Comparison of ENCODE assay signal across 13 cellular contexts in the genomic region with DNA sequence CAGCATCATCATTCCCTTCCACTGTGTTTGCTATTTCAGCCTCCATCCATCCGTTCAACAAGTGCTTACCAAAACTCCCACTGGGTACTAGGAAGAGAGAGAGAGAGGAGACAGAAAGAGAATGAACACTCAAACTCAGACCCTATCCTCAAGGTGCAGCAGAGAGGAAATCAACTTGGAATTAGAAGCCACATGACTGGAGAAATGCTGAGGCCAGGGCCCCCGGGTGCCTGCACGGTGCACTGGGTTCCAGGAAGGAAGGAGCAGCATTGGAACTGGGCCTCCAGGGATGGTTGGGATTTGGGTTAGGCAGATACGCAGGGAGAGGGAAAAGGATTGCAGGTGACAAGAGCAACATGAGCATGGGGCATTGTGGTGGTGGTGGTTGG. TPM values are rescaled to one million over a fixed set of nuclear protein-coding genes. Genes with fewer than 3 reads are reported as not detected.
DNase-seq lines count a peak whose midpoint lies in the region; TF ChIP-seq lines count a peak whose summit lies in the region.
"Had no signal": no experiment of that assay in that cellular context is flagged by ENCODE, and none has a peak within 500 bp of the region (broad histone marks: within the 10 kb centered on the region; RNA-seq: fewer than 3 reads in every experiment).

No MANE protein-coding gene starts in this region.

- no peak for TF ChIP-seq CTCF in brain (conservative IDR thresholded peaks at IDR 0.05)
- no peak for TF ChIP-seq CTCF in SK-N-SH (IDR thresholded peaks at IDR 0.05)

- no peak overlapping the region for H2BK120ac ChIP-seq in mesendoderm (ENCODE audit: low read depth, low read length)

- H3K27ac Mint-ChIP-seq in brain = peak overlapping the region; percentile 46 to 96 (median 82)
- H3K27ac Mint-ChIP-seq: activated CD4-positive, alpha-beta T cell treated with anti-CD3 and anti-CD28 coated beads, Interleukin-2, amount 10 ng/mL, durations not matched to agents 24 days and 14 days had no signal

- H3K4me3 Mint-ChIP-seq in brain = peak overlapping the region in 1 of 5 experiments; percentile 3
- H3K4me3 Mint-ChIP-seq: activated CD4-positive, alpha-beta T cell treated with anti-CD3 and anti-CD28 coated beads, Interleukin-2, amount 10 ng/mL, durations not matched to agents 24 days and 14 days had no signal

- H3K4me3 ChIP-seq in BLaER1 (no peak overlapping the region), mesendoderm (ENCODE audit: low read length) (no peak overlapping the region), subcutaneous abdominal adipose tissue (ENCODE audit: low read depth in 1 of 5, low read length in 5 of 5) (no peak overlapping the region), SK-N-SH (ENCODE audit: low read depth in 2 of 2, low read length in 1 of 2) (no peak overlapping the region)

- H3K18ac ChIP-seq in mesendoderm (ENCODE audit: low read length) = no peak overlapping the region

- peaks cover 14% of the 10 kb centered on the region for H3K36me3 Mint-ChIP-seq in brain

- H3K27ac ChIP-seq in BLaER1 (peak overlapping the region; percentile 59; the same call in 1 of the 2 replicates), mesendoderm (ENCODE audit: low read depth, low read length) (no peak overlapping the region), subcutaneous abdominal adipose tissue (ENCODE audit: low read depth, low read length) (peak overlapping the region; percentile 78), SK-N-SH (ENCODE audit: low read depth in 2 of 2, low read length in 1 of 2) (no peak overlapping the region)

- no peak for TF ChIP-seq RAD21 in SK-N-SH (IDR thresholded peaks at IDR 0.05; ENCODE audit: low read length)

- H3K9ac ChIP-seq in BLaER1 (no peak overlapping the region), mesendoderm (ENCODE audit: low read length) (no peak overlapping the region), subcutaneous abdominal adipose tissue (ENCODE audit: low read length in 5 of 5) (no peak overlapping the region), SK-N-SH (no peak overlapping the region)

- no peak overlapping the region for H3K4ac ChIP-seq in mesendoderm (ENCODE audit: low read depth, low read length)

- H2BK15ac ChIP-seq in mesendoderm (replicated peaks; ENCODE audit: low read depth) = no peak overlapping the region

- no peak overlapping the region for H4K5ac ChIP-seq in mesendoderm (ENCODE audit: low read length)

- H3K9me3 Mint-ChIP-seq in brain = peaks cover 0 to 12% (median 4%) of the 10 kb centered on the region in 5 experiments
- H3K9me3 Mint-ChIP-seq: activated CD4-positive, alpha-beta T cell treated with anti-CD3 and anti-CD28 coated beads, Interleukin-2, amount 10 ng/mL, durations not matched to agents 24 days and 14 days had no signal

- no peaks in the 10 kb centered on the region for H3F3A ChIP-seq in SK-N-SH (replicated peaks; ENCODE audit: insufficient read depth)

- peaks cover 92% of the 10 kb centered on the region for H3K4me1 Mint-ChIP-seq in brain
- H3K4me1 Mint-ChIP-seq: activated CD4-positive, alpha-beta T cell treated with anti-CD3 and anti-CD28 coated beads, Interleukin-2, amount 10 ng/mL, durations not matched to agents 24 days and 14 days had no signal

- H3K27me3 ChIP-seq in BLaER1 (no peaks in the 10 kb centered on the region), mesendoderm (ENCODE audit: insufficient read depth, low read length, poor library complexity) (no peaks in the 10 kb centered on the region), subcutaneous abdominal adipose tissue (ENCODE audit: control insufficient read depth in 5 of 5, insufficient read depth in 4 of 5, low read length in 5 of 5) (no peaks in the 10 kb centered on the region), SK-N-SH (ENCODE audit: insufficient read depth) (no peaks in the 10 kb centered on the region)

- POLR2A ChIA-PET in SK-N-SH (lab: Yijun Ruan, JAX) = no interaction called here

- no peaks in the 10 kb centered on the region for H3K27me3 Mint-ChIP-seq in brain

- H3K4me1 ChIP-seq in BLaER1 (peaks cover 46% of the 10 kb centered on the region), mesendoderm (ENCODE audit: control insufficient read depth, low read depth, low read length) (peaks cover 12% of the 10 kb centered on the region), subcutaneous abdominal adipose tissue (ENCODE audit: control insufficient read depth in 5 of 5, insufficient read depth in 5 of 5, low read length in 5 of 5) (peaks cover 24 to 49% (median 37%) of the 10 kb centered on the region in 5 donors), SK-N-SH (ENCODE audit: control insufficient read depth in 1 of 2, insufficient read depth in 2 of 2, low read depth in 1 of 2, low read length in 1 of 2) (peaks cover 7 to 9% of the 10 kb centered on the region in 2 experiments; a peak in 2 of 4 replicates)

- WGBS in mesendoderm (ENCODE audit: extremely low coverage, insufficient coverage, low lambda C conversion rate) = no CpG with 5 or more reads among the region's 4 CpGs
- WGBS in SK-N-SH (ENCODE audit: low lambda C conversion rate) = 90% methylated on average over 4 of the region's 4 CpGs

- no peak for TF ChIP-seq EP300 in SK-N-SH (IDR thresholded peaks at IDR 0.05; ENCODE audit: borderline replicate concordance in 1 of 2, low read depth in 1 of 2, low read length in 1 of 2)

- H3K56ac ChIP-seq in mesendoderm (ENCODE audit: low read length) = no peak overlapping the region

- H2AK5ac ChIP-seq in mesendoderm (ENCODE audit: low read length) = peak overlapping the region; percentile 31

- CTCF ChIA-PET in SK-N-SH (lab: Yijun Ruan, JAX) = interaction anchor here (1.5 kb wide), 1 partner anchor 65 kb away, joined by 4 read pairs; no protein-coding TSS in a partner anchor

- H3K79me1 ChIP-seq in mesendoderm (ENCODE audit: low read length) = no peaks in the 10 kb centered on the region

- H2BK5ac ChIP-seq in mesendoderm (ENCODE audit: low read length) = no peak overlapping the region

- H4K20me1 ChIP-seq in BLaER1 = no peaks in the 10 kb centered on the region
- no peaks in the 10 kb centered on the region for H4K20me1 ChIP-seq in SK-N-SH (ENCODE audit: insufficient read depth)

- DNase-seq in mesendoderm (no peak), SK-N-SH (no peak), DMS114 treated with DMSO at 0.1 percent for 48 hours (lab: John Stamatoyannopoulos, UW; ENCODE audit: unreplicated experiment) (no peak), DMS53 (lab: John Stamatoyannopoulos, UW) (no peak)
- no peak for DNase-seq in stimulated activated CD4-positive, alpha-beta T cell treated with anti-CD3 and anti-CD28 coated beads, Interleukin-2, amount 100 ng/mL, for 24 hours
- DNase-seq: activated CD4-positive, alpha-beta T cell treated with anti-CD3 and anti-CD28 coated beads, Interleukin-2, amount 10 ng/mL, durations not matched to agents 24 days and 14 days; NCI-H1694; NCI-H345; occipital lobe; stimulated activated CD4-positive, alpha-beta T cell treated with anti-CD3 and anti-CD28 coated beads, Interleukin-4, amount 100 ng/mL, for 1 hour had no signal

- H2AFZ ChIP-seq in SK-N-SH (ENCODE audit: low read depth) = no peak overlapping the region

- H3K9me3 ChIP-seq in BLaER1 = peaks cover 15% of the 10 kb centered on the region
- H3K9me3 ChIP-seq in subcutaneous abdominal adipose tissue (ENCODE audit: control insufficient read depth in 5 of 5, low read length in 5 of 5) = peaks cover 0 to 5% (median 2%) of the 10 kb centered on the region in 5 donors
- H3K9me3 ChIP-seq in SK-N-SH = no peaks in the 10 kb centered on the region

- no peak overlapping the region for H4K8ac ChIP-seq in mesendoderm (ENCODE audit: low read depth, low read length)

- H3K79me2 ChIP-seq in mesendoderm (ENCODE audit: control insufficient read depth, insufficient read depth, low read length) (no peaks in the 10 kb centered on the region), SK-N-SH (ENCODE audit: insufficient read depth) (no peaks in the 10 kb centered on the region)

- peaks cover 11% of the 10 kb centered on the region; the same call in 1 of the 2 replicates for H3K36me3 ChIP-seq in BLaER1
- no peaks in the 10 kb centered on the region for H3K36me3 ChIP-seq in mesendoderm (ENCODE audit: control insufficient read depth, insufficient read depth, low read length)
- H3K36me3 ChIP-seq in subcutaneous abdominal adipose tissue (ENCODE audit: control insufficient read depth in 5 of 5, insufficient read depth in 5 of 5, low read length in 5 of 5) = no peaks in the 10 kb centered on the region
- H3K36me3 ChIP-seq in SK-N-SH (replicated peaks in 1 of 2; ENCODE audit: control insufficient read depth in 1 of 2, insufficient read depth in 2 of 2, low read length in 1 of 2) = no peaks in the 10 kb centered on the region

- H3K4me2 ChIP-seq in BLaER1 (peak overlapping the region; percentile 69), mesendoderm (ENCODE audit: low read length) (no peak overlapping the region), SK-N-SH (no peak overlapping the region)

- no peak overlapping the region for H3K23ac ChIP-seq in mesendoderm (ENCODE audit: low read length)

- no peaks in the 10 kb centered on the region for H3K9me2 ChIP-seq in SK-N-SH

TF ChIP-seq in SK-N-SH, 30 proteins besides CTCF, POLR2A, EP300 and RAD21 (continues in another document):
- TF ChIP-seq POLR2AphosphoS5 (IDR thresholded peaks at IDR 0.05; ENCODE audit: low read depth, low read length) = no peak
- no peak for TF ChIP-seq ELF1 (IDR thresholded peaks at IDR 0.05)
- TF ChIP-seq FOXM1 (IDR thresholded peaks at IDR 0.05; ENCODE audit: low read depth) = no peak
- TF ChIP-seq, protein P1, sequence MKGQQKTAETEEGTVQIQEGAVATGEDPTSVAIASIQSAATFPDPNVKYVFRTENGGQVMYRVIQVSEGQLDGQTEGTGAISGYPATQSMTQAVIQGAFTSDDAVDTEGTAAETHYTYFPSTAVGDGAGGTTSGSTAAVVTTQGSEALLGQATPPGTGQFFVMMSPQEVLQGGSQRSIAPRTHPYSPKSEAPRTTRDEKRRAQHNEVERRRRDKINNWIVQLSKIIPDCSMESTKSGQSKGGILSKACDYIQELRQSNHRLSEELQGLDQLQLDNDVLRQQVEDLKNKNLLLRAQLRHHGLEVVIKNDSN (IDR thresholded peaks at IDR 0.05; ENCODE audit: borderline replicate concordance, low read depth) = no peak
- TF ChIP-seq, protein P2, sequence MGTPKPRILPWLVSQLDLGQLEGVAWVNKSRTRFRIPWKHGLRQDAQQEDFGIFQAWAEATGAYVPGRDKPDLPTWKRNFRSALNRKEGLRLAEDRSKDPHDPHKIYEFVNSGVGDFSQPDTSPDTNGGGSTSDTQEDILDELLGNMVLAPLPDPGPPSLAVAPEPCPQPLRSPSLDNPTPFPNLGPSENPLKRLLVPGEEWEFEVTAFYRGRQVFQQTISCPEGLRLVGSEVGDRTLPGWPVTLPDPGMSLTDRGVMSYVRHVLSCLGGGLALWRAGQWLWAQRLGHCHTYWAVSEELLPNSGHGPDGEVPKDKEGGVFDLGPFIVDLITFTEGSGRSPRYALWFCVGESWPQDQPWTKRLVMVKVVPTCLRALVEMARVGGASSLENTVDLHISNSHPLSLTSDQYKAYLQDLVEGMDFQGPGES (IDR thresholded peaks at IDR 0.05; ENCODE audit: low read depth, low read length) = no peak
- no peak for TF ChIP-seq EZH2phosphoT487 (IDR thresholded peaks at IDR 0.05; ENCODE audit: borderline replicate concordance, low read depth)

RNA-seq across cellular contexts. Expression of a gene that starts 30.0 kb away (rescaled TPM):
- polyA plus RNA-seq in brain (ENCODE audit: insufficient read depth, low read depth, low replicate concordance) (59.3 TPM), SK-N-SH (2012; rRNA removed) (2.3 and 3.6 TPM in 2 replicates)
- 1.9 TPM for polyA plus RNA-seq in mesendoderm (2013, experiment 1 of 2)
- 1.8 TPM for polyA plus RNA-seq in mesendoderm (2013, experiment 2 of 2)
- 1.6 and 2.5 TPM in 2 replicates for polyA plus RNA-seq in SK-N-SH (2012; cell fraction: cytosol; rRNA removed)
- 2.8 and 3.1 TPM in 2 replicates for polyA plus RNA-seq in SK-N-SH (2012; cell fraction: nucleus; rRNA removed)

Comparison
In these comparisons a context has a peak if more than half of its experiments do, and no peak if none do; other contexts are left out.
1. H3K27ac ChIP-seq: peak in BLaER1 (single experiment) and subcutaneous abdominal adipose tissue (single experiment); none in mesendoderm (single experiment) and SK-N-SH (0 of 2).
2. RNA of a gene that starts 30.0 kb away (polyA plus RNA-seq): 59.3 TPM in brain (single experiment); 1.6 to 3.6 TPM in SK-N-SH; every median in the first group is over 10 times any median in the second.